In genomic region chr5:589588-589987, GRCh38 we compare ENCODE assay signal across 22 cellular contexts. TPM values are rescaled to one million over a fixed set of nuclear protein-coding genes. Genes with fewer than 3 reads are reported as not detected.
DNase-seq lines count a peak whose midpoint lies in the region; ATAC-seq and TF ChIP-seq lines count a peak whose summit lies in the region.
"Had no signal": no experiment of that assay in that cellular context is flagged by ENCODE, and none has a peak within 500 bp of the region (broad histone marks: within the 10 kb centered on the region; RNA-seq: fewer than 3 reads in every experiment).

No MANE protein-coding gene starts in this region.

- H3K27me3 Mint-ChIP-seq in natural killer cell treated with Interleukin-12 subunit alpha and Interleukin-12 subunit beta and Interleukin-15 and Interleukin-18, amount 100 ng/mL, for 72 hours, result peaks cover 22 to 25% of the 10 kb centered on the region in 2 donors
- H3K27me3 Mint-ChIP-seq in natural killer cell (ENCODE audit: low read depth in 2 of 2), result peaks cover 15 to 22% of the 10 kb centered on the region in 2 donors
- peaks cover 12% of the 10 kb centered on the region for H3K27me3 Mint-ChIP-seq in osteocyte (ENCODE audit: unreplicated experiment)

- no peak overlapping the region for H3K27ac ChIP-seq in RWPE2 (ENCODE audit: poor library complexity, severe bottlenecking)
- H3K27ac ChIP-seq: SJSA1 had no signal

- intact Hi-C loops in natural killer cell (cut with micrococcal nuclease), result no loop called here

- H3K4me3 Mint-ChIP-seq in natural killer cell treated with Interleukin-12 subunit alpha and Interleukin-12 subunit beta and Interleukin-15 and Interleukin-18, amount 100 ng/mL, for 72 hours, result no peak overlapping the region
- H3K4me3 Mint-ChIP-seq in natural killer cell (no peak overlapping the region), osteocyte (ENCODE audit: unreplicated experiment) (no peak overlapping the region)
- H3K4me3 Mint-ChIP-seq: CD4-positive, CD25-positive, alpha-beta regulatory T cell; GM23338 had no signal

- H3K4me3 ChIP-seq in RWPE2 (ENCODE audit: severe bottlenecking), result no peak overlapping the region
- H3K4me3 ChIP-seq: GM12878, GM23338, HAP-1, SJSA1 had no signal

- no peak overlapping the region for H3K27ac Mint-ChIP-seq in natural killer cell treated with Interleukin-12 subunit alpha and Interleukin-12 subunit beta and Interleukin-15 and Interleukin-18, amount 100 ng/mL, for 72 hours
- H3K27ac Mint-ChIP-seq in natural killer cell (no peak overlapping the region), osteocyte (ENCODE audit: unreplicated experiment) (no peak overlapping the region)
- H3K27ac Mint-ChIP-seq: CD4-positive, CD25-positive, alpha-beta regulatory T cell; GM23338 had no signal

- no peaks in the 10 kb centered on the region for H3K4me1 ChIP-seq in RWPE2 (ENCODE audit: insufficient read depth, poor library complexity, severe bottlenecking)
- H3K4me1 ChIP-seq: Caco-2, SJSA1 had no signal

- ATAC-seq in natural killer cell treated with Interleukin-12 subunit alpha and Interleukin-12 subunit beta and Interleukin-15 and Interleukin-18, amount 100 ng/mL, for 72 hours, result no peak
- ATAC-seq in natural killer cell (no peak), RWPE2 (ENCODE audit: low read depth) (no peak), GM21825 (IDR thresholded peaks at IDR 0.05; ENCODE audit: unreplicated experiment) (no peak)
- ATAC-seq: GM12878, GM23338, Right ventricle myocardium inferior had no signal

- TF ChIP-seq CTCF in natural killer cell (IDR thresholded peaks at IDR 0.05), result no peak
- no peak for TF ChIP-seq CTCF in RWPE2 (IDR thresholded peaks at IDR 0.05; ENCODE audit: poor library complexity, severe bottlenecking)
- TF ChIP-seq CTCF in osteocyte (IDR thresholded peaks at IDR 0.05), result no peak

- no peaks in the 10 kb centered on the region for H3K36me3 Mint-ChIP-seq in natural killer cell treated with Interleukin-12 subunit alpha and Interleukin-12 subunit beta and Interleukin-15 and Interleukin-18, amount 100 ng/mL, for 72 hours
- H3K36me3 Mint-ChIP-seq in natural killer cell, result no peaks in the 10 kb centered on the region
- H3K36me3 Mint-ChIP-seq in osteocyte (ENCODE audit: unreplicated experiment), result no peaks in the 10 kb centered on the region
- H3K36me3 Mint-ChIP-seq: CD4-positive, CD25-positive, alpha-beta regulatory T cell had no signal

- H3K36me3 ChIP-seq in RWPE2 (ENCODE audit: low read depth), result no peaks in the 10 kb centered on the region
- H3K36me3 ChIP-seq: HAP-1, SJSA1 had no signal

- no peaks in the 10 kb centered on the region for H3K9me3 Mint-ChIP-seq in natural killer cell treated with Interleukin-12 subunit alpha and Interleukin-12 subunit beta and Interleukin-15 and Interleukin-18, amount 100 ng/mL, for 72 hours
- H3K9me3 Mint-ChIP-seq in natural killer cell, result no peaks in the 10 kb centered on the region
- H3K9me3 Mint-ChIP-seq in osteocyte (ENCODE audit: unreplicated experiment), result peaks cover 16% of the 10 kb centered on the region
- H3K9me3 Mint-ChIP-seq: GM23338 had no signal

- peaks cover 4 to 9% of the 10 kb centered on the region in 2 donors for H3K4me1 Mint-ChIP-seq in natural killer cell treated with Interleukin-12 subunit alpha and Interleukin-12 subunit beta and Interleukin-15 and Interleukin-18, amount 100 ng/mL, for 72 hours (ENCODE audit: low read depth in 2 of 2)
- peaks cover 0 to 8% of the 10 kb centered on the region in 2 donors for H3K4me1 Mint-ChIP-seq in natural killer cell
- no peaks in the 10 kb centered on the region for H3K4me1 Mint-ChIP-seq in osteocyte (ENCODE audit: unreplicated experiment)
- H3K4me1 Mint-ChIP-seq: CD4-positive, CD25-positive, alpha-beta regulatory T cell had no signal

- peaks cover 34% of the 10 kb centered on the region for H3K27me3 ChIP-seq in RWPE2 (ENCODE audit: insufficient read depth, poor library complexity, severe bottlenecking)

- peaks cover 3% of the 10 kb centered on the region for H3K9me3 ChIP-seq in RWPE2 (ENCODE audit: severe bottlenecking)
- H3K9me3 ChIP-seq: HAP-1 had no signal

- DNase-seq in natural killer cell treated with Interleukin-12 subunit alpha and Interleukin-12 subunit beta and Interleukin-15 and Interleukin-18, amount 100 ng/mL, for 72 hours (ENCODE audit: low spot score), result peak; percentile 37
- DNase-seq in natural killer cell (no peak), RWPE2 (ENCODE audit: low spot score) (peak; percentile 51), osteocyte (ENCODE audit: extremely low spot score, unreplicated experiment) (peak; percentile 25), DMS114 treated with DMSO at 0.1 percent for 48 hours (lab: John Stamatoyannopoulos, UW; ENCODE audit: unreplicated experiment) (no peak)
- no peak for DNase-seq in effector CD8-positive, alpha-beta T cell (lab: John Stamatoyannopoulos, UW)
- DNase-seq: Caco-2; CD4-positive, CD25-positive, alpha-beta regulatory T cell; DMS 273 treated with DMSO at 0.1 percent for 48 hours; DND-41; NCI-H1092; NCI-H1436; NCI-H187 treated with DMSO at 0.1 percent for 48 hours; NCI-H226; NCI-H510A treated with DMSO at 0.1 percent for 48 hours; NCI-H774 had no signal

RNA-seq across cellular contexts. Expression of gene CEP72, which starts 22.6 kb away (rescaled TPM):
- total RNA-seq in natural killer cell treated with Interleukin-12 subunit alpha and Interleukin-12 subunit beta and Interleukin-15 and Interleukin-18, amount 100 ng/mL, for 72 hours, result 10 to 100 TPM; 15.3 to 58.1 TPM
- total RNA-seq in natural killer cell (10 to 100 TPM; 12.2 to 15.1 (median 12.3) TPM), osteocyte (5.4 and 7.6 TPM in 2 replicates)

Comparison
In these comparisons a context has a peak if more than half of its experiments do, and no peak if none do; other contexts are left out.
1. DNase-seq: peak in natural killer cell treated with Interleukin-12 subunit alpha and Interleukin-12 subunit beta and Interleukin-15 and Interleukin-18, amount 100 ng/mL, for 72 hours (single experiment), RWPE2 (single experiment) and osteocyte (single experiment); none in natural killer cell (single experiment), effector CD8-positive, alpha-beta T cell (single experiment) and DMS114 treated with DMSO at 0.1 percent for 48 hours (single experiment).